In genomic region chr1:28246427-28246832, GRCh38 we compare ENCODE assay signal across 8 cellular contexts. TPM values are rescaled to one million over a fixed set of nuclear protein-coding genes. Genes with fewer than 3 reads are reported as not detected.
A peak's percentile ranks its signal among the peaks of the same experiment; 100 is the strongest.
DNase-seq lines count a peak whose midpoint lies in the region; ATAC-seq and TF ChIP-seq lines count a peak whose summit lies in the region.

No MANE protein-coding gene starts in this region.

- no peak overlapping the region for H2BK120ac ChIP-seq in mesenchymal stem cell (ENCODE audit: low read depth, low read length)

- H3K27me3 Mint-ChIP-seq in activated CD8-positive, alpha-beta memory T cell treated with anti-CD3 and anti-CD28 coated beads, Interleukin-2, amount 10 ng/mL, durations not matched to agents 7 days and 5 days = no peaks in the 10 kb centered on the region
- peaks cover 6% of the 10 kb centered on the region for H3K27me3 Mint-ChIP-seq in brain

- H4K91ac ChIP-seq in mesenchymal stem cell (ENCODE audit: low read length) = no peak overlapping the region

- peaks cover 2% of the 10 kb centered on the region for H3K36me3 Mint-ChIP-seq in activated CD8-positive, alpha-beta memory T cell treated with anti-CD3 and anti-CD28 coated beads, Interleukin-2, amount 10 ng/mL, durations not matched to agents 7 days and 5 days
- no peaks in the 10 kb centered on the region for H3K36me3 Mint-ChIP-seq in brain

- no peak for TF ChIP-seq POLR2A in NB4 (IDR thresholded peaks at IDR 0.05; ENCODE audit: extremely low read depth, insufficient read length)

- no peak overlapping the region for H3K14ac ChIP-seq in mesenchymal stem cell (ENCODE audit: low read length in 2 of 2)

- peaks cover 15% of the 10 kb centered on the region for H3K4me1 ChIP-seq in mesenchymal stem cell (ENCODE audit: control insufficient read depth, insufficient read depth, low read depth, low read length)

- no peak overlapping the region for H3K4ac ChIP-seq in mesenchymal stem cell (ENCODE audit: low read depth in 1 of 2, low read length in 2 of 2)

- H3K23ac ChIP-seq in mesenchymal stem cell (ENCODE audit: low read length in 2 of 2) = no peak overlapping the region

- H2BK5ac ChIP-seq in mesenchymal stem cell (ENCODE audit: low read depth, low read length, poor library complexity, severe bottlenecking) = no peak overlapping the region

- no peak overlapping the region for H3K27ac ChIP-seq in mesenchymal stem cell (ENCODE audit: low read length, poor library complexity, severe bottlenecking)

- H3K27ac Mint-ChIP-seq in activated CD8-positive, alpha-beta memory T cell treated with anti-CD3 and anti-CD28 coated beads, Interleukin-2, amount 10 ng/mL, durations not matched to agents 7 days and 5 days = peak overlapping the region; percentile 100
- H3K27ac Mint-ChIP-seq in brain = peak overlapping the region; percentile 71 to 92 (median 91)

- peaks cover 58% of the 10 kb centered on the region for H3K4me1 Mint-ChIP-seq in activated CD8-positive, alpha-beta memory T cell treated with anti-CD3 and anti-CD28 coated beads, Interleukin-2, amount 10 ng/mL, durations not matched to agents 7 days and 5 days
- peaks cover 45% of the 10 kb centered on the region for H3K4me1 Mint-ChIP-seq in brain

- ATAC-seq in activated CD8-positive, alpha-beta memory T cell treated with anti-CD3 and anti-CD28 coated beads, Interleukin-2, amount 10 ng/mL, durations not matched to agents 7 days and 5 days = peak; percentile 12
- ATAC-seq in GM18517 (IDR thresholded peaks at IDR 0.05; ENCODE audit: unreplicated experiment) (no peak), GM18873 (IDR thresholded peaks at IDR 0.05; ENCODE audit: low FRiP score, unreplicated experiment) (no peak)

- TF ChIP-seq CTCF in NB4 (IDR thresholded peaks at IDR 0.05; ENCODE audit: low read depth, low read length) (no peak), brain (conservative IDR thresholded peaks at IDR 0.05) (no peak)

- H3K4me3 ChIP-seq in NB4 (ENCODE audit: low read depth, low read length) (peak overlapping the region; percentile 66), mesenchymal stem cell (ENCODE audit: insufficient read depth in 1 of 2, low read depth in 1 of 2, low read length in 2 of 2) (peak overlapping the region in 1 of 2 experiments; percentile 76)

- H2BK15ac ChIP-seq in mesenchymal stem cell (ENCODE audit: low read depth, poor library complexity, severe bottlenecking) = no peak overlapping the region

- no peaks in the 10 kb centered on the region for H3K27me3 ChIP-seq in mesenchymal stem cell (ENCODE audit: control insufficient read depth in 1 of 2, insufficient read depth in 1 of 2, low read length in 2 of 2)

- H3K9me3 Mint-ChIP-seq in activated CD8-positive, alpha-beta memory T cell treated with anti-CD3 and anti-CD28 coated beads, Interleukin-2, amount 10 ng/mL, durations not matched to agents 7 days and 5 days (ENCODE audit: low read depth) = no peaks in the 10 kb centered on the region
- no peaks in the 10 kb centered on the region for H3K9me3 Mint-ChIP-seq in brain

- CTCF ChIA-PET in activated CD8-positive, alpha-beta memory T cell treated with anti-CD3 and anti-CD28 coated beads, Interleukin-2, amount 10 ng/mL, durations not matched to agents 7 days and 5 days (lab: Charles Lee) = interaction anchor here (0.5 to 4.7 kb wide), 9 partner anchors 9 to 306 kb away, joined by 3 to 74 read pairs (median 4); partner anchors contain the start of genes EYA3 and SESN2

- H4K8ac ChIP-seq in mesenchymal stem cell (ENCODE audit: low read length) = no peak overlapping the region

- H3K18ac ChIP-seq in mesenchymal stem cell (ENCODE audit: low read depth in 1 of 2, low read length in 2 of 2) = no peak overlapping the region

- H2AK5ac ChIP-seq in mesenchymal stem cell (ENCODE audit: low read length, severe bottlenecking) = peak overlapping the region; percentile 31

- WGBS in mesenchymal stem cell = 94% methylated on average over 10 of the region's 11 CpGs

- no peak overlapping the region for H3K4me2 ChIP-seq in mesenchymal stem cell (ENCODE audit: low read length, poor library complexity, severe bottlenecking)

- H3K79me1 ChIP-seq in mesenchymal stem cell (replicated peaks; ENCODE audit: low read length, poor library complexity, severe bottlenecking) = no peaks in the 10 kb centered on the region

- H2AFZ ChIP-seq in mesenchymal stem cell (ENCODE audit: low read depth, low read length) = no peak overlapping the region

- peak; percentile 73 for DNase-seq in activated CD8-positive, alpha-beta memory T cell treated with anti-CD3 and anti-CD28 coated beads, Interleukin-2, amount 10 ng/mL, durations not matched to agents 7 days and 5 days
- no peak for DNase-seq in activated CD8-positive, alpha-beta memory T cell treated with anti-CD3 and anti-CD28 coated beads for 24 hours
- DNase-seq in NB4 (ENCODE audit: low read depth) (peak; percentile 73), mesenchymal stem cell (no peak), HuH-7 (ENCODE audit: low spot score) (no peak)

- H3K9me3 ChIP-seq in mesenchymal stem cell (ENCODE audit: control insufficient read depth, low read length) = no peaks in the 10 kb centered on the region

- H2BK12ac ChIP-seq in mesenchymal stem cell (ENCODE audit: low read length in 2 of 2) = no peak overlapping the region

- peak overlapping the region; percentile 93 for H3K9ac ChIP-seq in mesenchymal stem cell (ENCODE audit: low read length)

- H3K36me3 ChIP-seq in mesenchymal stem cell (ENCODE audit: control insufficient read depth in 1 of 2, insufficient read depth in 2 of 2, low read depth in 1 of 2, low read length in 2 of 2) = no peaks in the 10 kb centered on the region

- H3K4me3 Mint-ChIP-seq in activated CD8-positive, alpha-beta memory T cell treated with anti-CD3 and anti-CD28 coated beads, Interleukin-2, amount 10 ng/mL, durations not matched to agents 7 days and 5 days = peak overlapping the region; percentile 89
- H3K4me3 Mint-ChIP-seq in brain = peak overlapping the region; percentile 84 to 96 (median 89)

RNA-seq across cellular contexts. Expression of gene ATP5IF1, which starts 10.5 kb away (rescaled TPM):
- total RNA-seq in activated CD8-positive, alpha-beta memory T cell treated with anti-CD3 and anti-CD28 coated beads, Interleukin-2, amount 10 ng/mL, durations not matched to agents 7 days and 5 days = 100 to 1,000 TPM; 175 to 182 TPM
- polyA plus RNA-seq in brain (ENCODE audit: insufficient read depth, low read depth, low replicate concordance) = 273 TPM
- polyA plus RNA-seq in mesenchymal stem cell (2013, experiment 1 of 2) = 410 TPM
- 423 TPM for polyA plus RNA-seq in mesenchymal stem cell (2013, experiment 2 of 2)

RNA-seq across cellular contexts. Expression of gene SESN2, which starts 12.9 kb away (rescaled TPM):
- 10 to 100 TPM; 14.2 to 21.5 TPM for total RNA-seq in activated CD8-positive, alpha-beta memory T cell treated with anti-CD3 and anti-CD28 coated beads, Interleukin-2, amount 10 ng/mL, durations not matched to agents 7 days and 5 days
- 12.4 TPM for polyA plus RNA-seq in brain (ENCODE audit: insufficient read depth, low read depth, low replicate concordance)
- polyA plus RNA-seq in mesenchymal stem cell (2013, experiment 1 of 2) = 29.9 TPM
- 29.1 TPM for polyA plus RNA-seq in mesenchymal stem cell (2013, experiment 2 of 2)

RNA-seq across cellular contexts. Expression of gene DNAJC8, which starts 13.6 kb away (rescaled TPM):
- total RNA-seq in activated CD8-positive, alpha-beta memory T cell treated with anti-CD3 and anti-CD28 coated beads, Interleukin-2, amount 10 ng/mL, durations not matched to agents 7 days and 5 days = 100 to 1,000 TPM; 103 to 114 TPM
- polyA plus RNA-seq in brain (ENCODE audit: insufficient read depth, low read depth, low replicate concordance) = 119 TPM
- 128 TPM for polyA plus RNA-seq in mesenchymal stem cell (2013, experiment 1 of 2)
- 125 TPM for polyA plus RNA-seq in mesenchymal stem cell (2013, experiment 2 of 2)

Comparison
In these comparisons a context has a peak if more than half of its experiments do, and no peak if none do; other contexts are left out.
1. DNase-seq: peak in activated CD8-positive, alpha-beta memory T cell treated with anti-CD3 and anti-CD28 coated beads, Interleukin-2, amount 10 ng/mL, durations not matched to agents 7 days and 5 days (single experiment) and NB4 (single experiment); none in activated CD8-positive, alpha-beta memory T cell treated with anti-CD3 and anti-CD28 coated beads for 24 hours (single experiment), mesenchymal stem cell (single experiment) and HuH-7 (single experiment).